In the genomic region with DNA sequence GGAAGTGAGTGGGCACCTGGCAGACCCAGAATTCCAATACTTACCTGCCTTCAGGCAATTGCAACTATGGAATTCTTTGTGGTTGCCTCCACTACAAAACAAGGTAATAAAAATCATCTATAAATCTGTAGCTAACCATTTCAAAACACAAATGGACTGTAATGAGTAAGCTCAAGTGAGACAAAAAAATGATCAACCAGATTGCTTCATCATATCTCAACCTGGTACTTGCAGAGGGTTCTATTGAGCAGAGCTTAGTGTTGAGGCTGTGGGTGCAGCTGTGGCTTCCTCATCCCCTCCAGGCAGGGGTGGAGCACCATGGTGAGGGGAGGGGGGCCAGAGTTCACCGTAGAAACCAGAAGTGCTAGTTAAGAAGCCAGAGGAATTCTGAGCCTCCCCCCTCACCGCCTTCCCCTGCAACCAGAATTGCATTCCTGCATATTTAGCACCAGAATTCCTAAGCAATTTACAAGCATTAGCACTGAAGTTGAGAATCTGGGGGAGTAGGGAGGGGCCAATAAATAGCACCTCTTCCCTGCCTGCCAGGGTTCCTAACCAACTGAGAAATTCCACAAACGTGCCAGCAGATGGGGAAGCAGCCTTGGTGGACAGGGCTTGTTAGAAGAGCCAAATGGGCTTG, we compare ENCODE assay signal across 9 cellular contexts. TPM values are rescaled to one million over a fixed set of nuclear protein-coding genes. Genes with fewer than 3 reads are reported as not detected.
DNase-seq lines count a peak whose midpoint lies in the region; ATAC-seq and TF ChIP-seq lines count a peak whose summit lies in the region.
"Had no signal": no experiment of that assay in that cellular context is flagged by ENCODE, and none has a peak within 500 bp of the region (broad histone marks: within the 10 kb centered on the region; RNA-seq: fewer than 3 reads in every experiment).

No MANE protein-coding gene starts in this region.

- no peaks in the 10 kb centered on the region for H3K36me3 ChIP-seq in PC-9 (ENCODE audit: low read depth)
- no peaks in the 10 kb centered on the region for H3K36me3 ChIP-seq in esophagus squamous epithelium

- H3K4me2 ChIP-seq in PC-9, result peak overlapping the region; percentile 77

- H3K27ac ChIP-seq in PC-9, result peak overlapping the region; percentile 98
- H3K27ac ChIP-seq in esophagus squamous epithelium, result no peak overlapping the region

- TF ChIP-seq CTCF in PC-9 (conservative IDR thresholded peaks at IDR 0.05) (no peak), fibroblast of pulmonary artery (IDR thresholded peaks at IDR 0.05; ENCODE audit: low read length, missing control alignments) (no peak), retinal pigment epithelial cell (conservative IDR thresholded peaks at IDR 0.05; ENCODE audit: low read depth, low read length) (peak; percentile 31), esophagus squamous epithelium (IDR thresholded peaks at IDR 0.05) (no peak)

- intact Hi-C loops in PC-9 (cut with micrococcal nuclease; ENCODE audit: unreplicated experiment) (loop anchor here (1.0 kb wide), 1 partner anchor 8 kb away; no protein-coding TSS in a partner anchor), esophagus squamous epithelium (cut with DNase I) (no loop called here)

- no peaks in the 10 kb centered on the region for H3K9me2 ChIP-seq in PC-9 (ENCODE audit: insufficient read depth)

- peaks cover 56% of the 10 kb centered on the region for H3F3A ChIP-seq in PC-9 (ENCODE audit: insufficient read depth, low read depth)

- DNase-seq in SIG-M5 treated with dmso at 0.1 percent for 504 hours (lab: John Stamatoyannopoulos, UW; ENCODE audit: unreplicated experiment) (peak; percentile 18), SIG-M5 (lab: John Stamatoyannopoulos, UW) (no peak), PC-9 (peak; percentile 96 to 98), fibroblast of pulmonary artery (ENCODE audit: low read depth) (peak; percentile 31), retinal pigment epithelial cell (ENCODE audit: low read depth) (peak; percentile 83), esophagus squamous epithelium (lab: John Stamatoyannopoulos, UW) (no peak)
- no peak for DNase-seq in stimulated activated CD4-positive, alpha-beta T cell treated with anti-CD3 and anti-CD28 coated beads, Interleukin-4, amount 100 ng/mL, for 24 hours

- H3K79me2 ChIP-seq in PC-9 (ENCODE audit: low read depth), result no peaks in the 10 kb centered on the region

- CTCF ChIA-PET in PC-9 (lab: Charles Lee), result no interaction called here

- TF ChIP-seq POLR2A in esophagus squamous epithelium (IDR thresholded peaks at IDR 0.05), result no peak

- no TSS peak for BruUV-seq in PC-9 (replicated peaks; lab: Mats Ljungman, UMichigan)

- H3K27me3 ChIP-seq in PC-9 (ENCODE audit: insufficient read depth, low read depth) (no peaks in the 10 kb centered on the region), esophagus squamous epithelium (no peaks in the 10 kb centered on the region)

- H2AFZ ChIP-seq in PC-9, result no peak overlapping the region

- no peaks in the 10 kb centered on the region for H4K20me1 ChIP-seq in PC-9 (ENCODE audit: insufficient read depth)

- H3K9me3 ChIP-seq in PC-9 (ENCODE audit: insufficient read depth, low read depth) (no peaks in the 10 kb centered on the region; the same call in 1 of the 2 replicates), esophagus squamous epithelium (no peaks in the 10 kb centered on the region)

- H3K4me1 ChIP-seq in PC-9 (replicated peaks; ENCODE audit: insufficient read depth), result peaks cover 68% of the 10 kb centered on the region
- peaks cover 0 to 3% (median 0%) of the 10 kb centered on the region in 3 donors for H3K4me1 ChIP-seq in esophagus squamous epithelium

- POLR2A ChIA-PET in PC-9 (lab: Charles Lee; ENCODE audit: unreplicated experiment), result interaction anchor here (0.5 to 1.1 kb wide), 6 partner anchors 15 to 227 kb away, joined by 3 to 7 read pairs (median 6); partner anchors contain the start of gene IKBKG

- peak overlapping the region; percentile 32; the same call in 1 of the 2 replicates for H3K4me3 ChIP-seq in PC-9
- no peak overlapping the region for H3K4me3 ChIP-seq in fibroblast of pulmonary artery (replicated peaks; ENCODE audit: low read depth, low read length)
- no peak overlapping the region for H3K4me3 ChIP-seq in retinal pigment epithelial cell (ENCODE audit: low read length)
- H3K4me3 ChIP-seq in esophagus squamous epithelium, result no peak overlapping the region

- ATAC-seq in HG03135 (IDR thresholded peaks at IDR 0.05; ENCODE audit: unreplicated experiment), result no peak

- WGBS in esophagus squamous epithelium, 2 donors, result 12 to 28% methylated on average over 2 to 3 of the region's 3 CpGs

RNA-seq across cellular contexts. Expression of gene CTAG1A, which starts 11.5 kb away (rescaled TPM):
- not detected in 2 replicates for total RNA-seq in PC-9 (2021)
- not detected for total RNA-seq in esophagus squamous epithelium
- total RNA-seq: HT-29 had no signal

RNA-seq across cellular contexts. Expression of gene CTAG1B, which starts 22.7 kb away (rescaled TPM):
- not detected in 2 replicates for total RNA-seq in PC-9 (2021)
- total RNA-seq in esophagus squamous epithelium, result not detected
- total RNA-seq: HT-29 had no signal

RNA-seq across cellular contexts. Expression of gene IKBKG, which starts 49.0 kb away (rescaled TPM):
- total RNA-seq in PC-9 (2021) (68.3 and 69.4 TPM in 2 replicates), esophagus squamous epithelium (10 to 100 TPM in 3 of 4 donors, 1 to 10 TPM in 1; 9.9 to 14.7 (median 12.6) TPM)

RNA-seq across cellular contexts. Expression of gene G6PD, which starts 49.8 kb away (rescaled TPM):
- 987 and 1,283 TPM in 2 replicates for total RNA-seq in PC-9 (2021)
- total RNA-seq in esophagus squamous epithelium, result 100 to 1,000 TPM in 1 of 4 donors, 10 to 100 TPM in 3; 46.5 to 180 (median 79.9) TPM

RNA-seq across cellular contexts. Expression of gene CTAG2, which starts 57.0 kb away (rescaled TPM):
- total RNA-seq in PC-9 (2021) (not detected in 2 replicates), esophagus squamous epithelium (not detected)
- total RNA-seq: HT-29 had no signal

Comparison
In these comparisons a context has a peak if more than half of its experiments do, and no peak if none do; other contexts are left out.
1. DNase-seq: peak in SIG-M5 treated with dmso at 0.1 percent for 504 hours (single experiment), PC-9 (2 of 2), fibroblast of pulmonary artery (single experiment) and retinal pigment epithelial cell (single experiment); none in SIG-M5 (single experiment), esophagus squamous epithelium (single experiment) and stimulated activated CD4-positive, alpha-beta T cell treated with anti-CD3 and anti-CD28 coated beads, Interleukin-4, amount 100 ng/mL, for 24 hours (single experiment).